18 cellular contexts compared by ENCODE assay signal in the genomic region with DNA sequence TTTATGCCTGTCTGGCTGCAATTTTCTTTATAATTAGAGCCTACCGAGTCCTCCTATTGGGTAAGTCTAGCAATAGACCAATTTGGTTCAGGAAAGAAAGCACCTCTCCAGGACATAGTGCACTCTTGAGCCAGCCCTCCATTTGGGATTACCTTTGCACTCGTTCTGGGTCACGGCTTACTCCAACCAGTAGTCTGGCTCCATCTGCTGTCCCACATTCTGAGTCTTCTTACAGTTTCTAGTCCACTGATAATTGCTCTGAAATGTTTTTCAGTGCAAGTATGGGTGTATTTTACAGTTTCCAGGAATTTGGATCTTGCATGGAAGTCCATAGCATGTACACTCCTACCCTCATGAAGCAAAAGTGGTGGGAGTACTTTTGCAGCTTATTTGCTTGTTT. TPM values are rescaled to one million over a fixed set of nuclear protein-coding genes. Genes with fewer than 3 reads are reported as not detected.
A peak's percentile ranks its signal among the peaks of the same experiment; 100 is the strongest.
DNase-seq lines count a peak whose midpoint lies in the region; ATAC-seq and TF ChIP-seq lines count a peak whose summit lies in the region.
"Had no signal": no experiment of that assay in that cellular context is flagged by ENCODE, and none has a peak within 500 bp of the region (broad histone marks: within the 10 kb centered on the region; RNA-seq: fewer than 3 reads in every experiment).

No MANE protein-coding gene starts in this region.

- H3F3A ChIP-seq in neural cell (ENCODE audit: insufficient read depth, low read length, poor library complexity, severe bottlenecking) = no peaks in the 10 kb centered on the region

- peak; percentile 33 for TF ChIP-seq CTCF in neural cell (IDR thresholded peaks at IDR 0.05; ENCODE audit: poor library complexity, severe bottlenecking)

- H3K27me3 ChIP-seq in neural cell (ENCODE audit: insufficient read depth, low read depth, low read length) = no peaks in the 10 kb centered on the region
- H3K27me3 ChIP-seq: spleen had no signal

- H3K27ac ChIP-seq in neural cell (ENCODE audit: low read length) = peak overlapping the region; percentile 75
- H3K27ac ChIP-seq: BLaER1 treated with 17β-estradiol and CSF1 and Interleukin-3, amounts not matched to agents 10 nM and 100 nM; coronary artery; epithelial cell of prostate; RWPE1; spleen had no signal

- no peak overlapping the region for H3K4me2 ChIP-seq in neural cell (ENCODE audit: low read length)
- H3K4me2 ChIP-seq: BLaER1 treated with 17β-estradiol and CSF1 and Interleukin-3, amounts not matched to agents 10 nM and 100 nM had no signal

- H3K4me3 ChIP-seq in neural cell (ENCODE audit: low read length) = no peak overlapping the region
- H3K4me3 ChIP-seq: BLaER1 treated with 17β-estradiol and CSF1 and Interleukin-3, amounts not matched to agents 10 nM and 100 nM; coronary artery; spleen had no signal

- ATAC-seq in GM21528 (IDR thresholded peaks at IDR 0.05; ENCODE audit: low FRiP score, unreplicated experiment) = no peak
- ATAC-seq: stimulated activated naive CD8-positive, alpha-beta T cell treated with anti-CD3 and anti-CD28 coated beads, Interleukin-15, amount 100 ng/mL, for 72 hours had no signal

- no peaks in the 10 kb centered on the region for H3K9me3 ChIP-seq in neural cell (ENCODE audit: low read length)
- H3K9me3 ChIP-seq: BLaER1 treated with 17β-estradiol and CSF1 and Interleukin-3, amounts not matched to agents 10 nM and 100 nM; spleen had no signal

- H2AFZ ChIP-seq in neural cell (ENCODE audit: low read depth, low read length) = no peak overlapping the region

- H4K20me1 ChIP-seq in neural cell (ENCODE audit: insufficient read depth) = no peaks in the 10 kb centered on the region
- H4K20me1 ChIP-seq: BLaER1 treated with 17β-estradiol and CSF1 and Interleukin-3, amounts not matched to agents 10 nM and 100 nM had no signal

- H3K79me2 ChIP-seq in neural cell (replicated peaks; ENCODE audit: insufficient read depth, low read length) = no peaks in the 10 kb centered on the region

- no peak for TF ChIP-seq EP300 in neural cell (conservative IDR thresholded peaks at IDR 0.05; ENCODE audit: poor library complexity, severe bottlenecking)

- peak; percentile 36 for TF ChIP-seq RAD21 in neural cell (conservative IDR thresholded peaks at IDR 0.05)

- no peaks in the 10 kb centered on the region for H3K9me2 ChIP-seq in neural cell (ENCODE audit: insufficient read depth, low read length)

- in situ Hi-C loops in G401 (cut with HindIII; ENCODE audit: low sequenced_read_pairs) = no loop called here

- H3K36me3 ChIP-seq in neural cell (ENCODE audit: insufficient read depth, low read length) = no peaks in the 10 kb centered on the region
- H3K36me3 ChIP-seq: BLaER1 treated with 17β-estradiol and CSF1 and Interleukin-3, amounts not matched to agents 10 nM and 100 nM; spleen had no signal

- no peak for TF ChIP-seq POLR2A in erythroblast (IDR thresholded peaks at IDR 0.05; ENCODE audit: low read length)

- peak; percentile 8 for DNase-seq in G401 (ENCODE audit: low spot score)
- DNase-seq in NCI-H82 treated with DMSO at 0.1 percent for 48 hours (lab: John Stamatoyannopoulos, UW; ENCODE audit: unreplicated experiment) = peak; percentile 30
- DNase-seq in erythroblast (lab: John Stamatoyannopoulos, UW) = peak; percentile 1 to 5
- no peak for DNase-seq in stimulated activated CD4-positive, alpha-beta T cell treated with anti-CD3 and anti-CD28 coated beads, Interleukin-2, amount 100 ng/mL, for 48 hours
- no peak for DNase-seq in RKO (ENCODE audit: low spot score)
- DNase-seq: activated B cell treated with CpG ODN at 0.5 μM for 24 hours; activated effector memory CD4-positive, alpha-beta T cell treated with anti-CD3 and anti-CD28 coated beads, Interleukin-2, amount 50 U/mL, for 16 hours; Karpas-422; NCI-H187; NCI-H524 treated with DMSO at 0.1 percent for 48 hours; stimulated activated naive CD8-positive, alpha-beta T cell treated with anti-CD3 and anti-CD28 coated beads, Interleukin-15, amount 100 ng/mL, for 72 hours had no signal

- H3K9ac ChIP-seq in neural cell (ENCODE audit: low read length) = no peak overlapping the region
- H3K9ac ChIP-seq: BLaER1 treated with 17β-estradiol and CSF1 and Interleukin-3, amounts not matched to agents 10 nM and 100 nM had no signal

TF ChIP-seq in neural cell, 6 proteins besides CTCF, POLR2A, EP300 and RAD21:
- TF ChIP-seq SMC3 (conservative IDR thresholded peaks at IDR 0.05; ENCODE audit: poor library complexity) (peak; percentile 30), MXI1 (conservative IDR thresholded peaks at IDR 0.05; ENCODE audit: poor library complexity, severe bottlenecking) (no peak), TAF1 (IDR thresholded peaks at IDR 0.05; ENCODE audit: low read depth) (no peak), EZH2 (IDR thresholded peaks at IDR 0.05; ENCODE audit: borderline replicate concordance, insufficient read depth, low read length, poor library complexity, severe bottlenecking) (no peak), REST (IDR thresholded peaks at IDR 0.05; ENCODE audit: borderline replicate concordance) (no peak), POLR2AphosphoS5 (IDR thresholded peaks at IDR 0.05) (no peak)
TF ChIP-seq in neural cell: peak in this region for 1.

RNA-seq across cellular contexts. Expression of gene USP51, which starts 34.8 kb away (rescaled TPM):
- 3.3 and 8.1 TPM in 2 replicates for total RNA-seq in G401 (2014; rRNA removed; shearing (Covaris generic))
- 1.4 TPM in 2 replicates for polyA plus RNA-seq in neural cell
- polyA minus RNA-seq in neural cell = 6.3 and 12.8 TPM in 2 replicates

Comparison
In these comparisons a context has a peak if more than half of its experiments do, and no peak if none do; other contexts are left out.
1. DNase-seq: peak in G401 (single experiment), NCI-H82 treated with DMSO at 0.1 percent for 48 hours (single experiment) and erythroblast (2 of 2); none in stimulated activated CD4-positive, alpha-beta T cell treated with anti-CD3 and anti-CD28 coated beads, Interleukin-2, amount 100 ng/mL, for 48 hours (0 of 2) and RKO (single experiment).